In the genomic region with DNA sequence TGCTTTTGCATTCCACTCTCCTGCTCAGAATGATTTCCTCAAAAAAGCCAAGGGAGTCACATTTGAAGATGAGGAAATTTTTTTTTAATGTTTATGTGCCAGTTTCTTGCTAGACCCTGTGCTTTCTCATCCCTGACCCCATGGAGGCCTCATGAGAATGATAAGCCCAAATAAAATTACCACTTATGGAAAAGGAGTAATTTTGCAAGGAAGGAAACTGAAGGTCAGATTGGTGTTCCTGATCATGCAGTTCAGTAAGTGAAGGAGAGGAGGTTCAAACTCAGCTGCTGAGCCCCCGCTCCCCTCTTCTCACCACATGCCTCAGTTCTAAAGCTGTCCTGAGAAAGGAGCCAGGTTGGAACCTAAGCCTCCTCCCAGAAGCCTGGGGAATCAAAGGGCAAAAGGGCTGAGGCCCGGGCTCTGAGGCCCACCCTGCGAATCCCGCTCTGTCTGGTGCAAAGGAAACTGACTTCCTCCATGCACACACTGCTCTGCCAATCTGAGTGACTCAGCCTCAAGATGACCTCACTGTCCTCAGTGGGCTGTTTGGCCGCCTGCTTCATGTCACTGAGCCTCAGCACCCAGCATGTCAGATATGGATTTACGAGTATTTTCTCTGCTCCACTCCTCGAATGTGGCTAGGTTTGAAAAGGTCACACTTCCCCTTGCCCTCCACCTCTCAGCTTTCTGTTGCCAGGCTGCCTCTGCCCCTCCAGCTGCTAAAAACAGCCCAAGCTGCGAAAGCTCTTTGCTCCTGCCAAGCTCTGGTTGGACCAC, we compare ENCODE assay signal across 8 cellular contexts. TPM values are rescaled to one million over a fixed set of nuclear protein-coding genes. Genes with fewer than 3 reads are reported as not detected.
DNase-seq lines count a peak whose midpoint lies in the region; ATAC-seq and TF ChIP-seq lines count a peak whose summit lies in the region.

No MANE protein-coding gene starts in this region.

- H3K27ac ChIP-seq in OCI-LY7 (ENCODE audit: low read depth, low read length, poor library complexity, severe bottlenecking) (no peak overlapping the region), duodenal mucosa (ENCODE audit: low read depth, low read length) (peak overlapping the region; percentile 77), mesodermal cell (ENCODE audit: low read depth, low read length, severe bottlenecking) (peak overlapping the region; percentile 92)

- no peaks in the 10 kb centered on the region for H3K79me2 ChIP-seq in OCI-LY7 (ENCODE audit: insufficient read depth, low read depth, low read length)

- 0 out of 2 replicates have a peak overlapping the region, but pooled peaks have one; percentile 31 for H2AFZ ChIP-seq in OCI-LY7 (ENCODE audit: low read length)

- DNase-seq in COLO829 (ENCODE audit: low spot score) = peak; percentile 44
- no peak for DNase-seq in OCI-LY7 (ENCODE audit: low spot score)
- DNase-seq in type B pancreatic cell (ENCODE audit: extremely low spot score, unreplicated experiment) = no peak
- no peak for DNase-seq in T-helper 1 cell

- H3K9ac ChIP-seq in duodenal mucosa (ENCODE audit: low read depth in 1 of 2, low read length in 2 of 2) = peak overlapping the region; percentile 50 to 54

- no TSS peak for BruUV-seq in OCI-LY7 (replicated peaks; lab: Mats Ljungman, UMichigan)

- H3K9me3 ChIP-seq in OCI-LY7 (ENCODE audit: low read length) (no peaks in the 10 kb centered on the region), duodenal mucosa (ENCODE audit: control insufficient read depth in 1 of 2, low read length in 2 of 2) (no peaks in the 10 kb centered on the region), mesodermal cell (ENCODE audit: control insufficient read depth, low read length) (no peaks in the 10 kb centered on the region)

- no peaks in the 10 kb centered on the region for H3K27me3 ChIP-seq in duodenal mucosa (ENCODE audit: control insufficient read depth in 1 of 2, insufficient read depth in 2 of 2, low read length in 2 of 2)

- no peak for ATAC-seq in GM19452 (IDR thresholded peaks at IDR 0.05; ENCODE audit: unreplicated experiment)
- ATAC-seq in HG03175 (IDR thresholded peaks at IDR 0.05; ENCODE audit: unreplicated experiment) = no peak

- no peaks in the 10 kb centered on the region for H3K9me2 ChIP-seq in OCI-LY7 (ENCODE audit: insufficient read depth, low read length)

- H3K4me1 Mint-ChIP-seq in type B pancreatic cell (ENCODE audit: unreplicated experiment) = peaks cover 38% of the 10 kb centered on the region

- peak overlapping the region; percentile 85 for H3K27ac Mint-ChIP-seq in type B pancreatic cell

- POLR2A ChIA-PET in OCI-LY7 (lab: Charles Lee) = no interaction called here

- no peaks in the 10 kb centered on the region for H3K36me3 Mint-ChIP-seq in type B pancreatic cell

- no peak overlapping the region for H3K4me2 ChIP-seq in OCI-LY7 (ENCODE audit: low read length)

- intact Hi-C loops in OCI-LY7 (cut with micrococcal nuclease; ENCODE audit: unreplicated experiment) = no loop called here

- no peaks in the 10 kb centered on the region for H3K4me1 ChIP-seq in OCI-LY7 (ENCODE audit: insufficient read depth, low read length, poor library complexity, severe bottlenecking)
- H3K4me1 ChIP-seq in duodenal mucosa (ENCODE audit: control insufficient read depth in 1 of 2, insufficient read depth in 2 of 2, low read length in 2 of 2) = peaks cover 18 to 20% of the 10 kb centered on the region in 2 donors
- H3K4me1 ChIP-seq in mesodermal cell (ENCODE audit: control insufficient read depth, insufficient read depth, low read length, poor library complexity, severe bottlenecking) = peaks cover 42% of the 10 kb centered on the region

- no peak overlapping the region for H3K4me3 Mint-ChIP-seq in type B pancreatic cell

- H3K36me3 ChIP-seq in OCI-LY7 (ENCODE audit: insufficient read depth, low read length) = no peaks in the 10 kb centered on the region
- H3K36me3 ChIP-seq in duodenal mucosa (ENCODE audit: control insufficient read depth in 1 of 2, insufficient read depth in 2 of 2, low read length in 2 of 2) = no peaks in the 10 kb centered on the region
- H3K36me3 ChIP-seq in mesodermal cell (ENCODE audit: control insufficient read depth, insufficient read depth, low read length) = no peaks in the 10 kb centered on the region

- TF ChIP-seq CTCF in OCI-LY7 (conservative IDR thresholded peaks at IDR 0.05; ENCODE audit: low read length) (no peak), type B pancreatic cell (conservative IDR thresholded peaks at IDR 0.05) (no peak)

- WGBS in mesodermal cell (ENCODE audit: insufficient coverage in 2 of 2), 2 experiments = 57 to 63% methylated on average over 7 to 8 of the region's 8 CpGs

- H3K4me3 ChIP-seq in OCI-LY7 (ENCODE audit: low read depth, low read length, poor library complexity, severe bottlenecking) (no peak overlapping the region), duodenal mucosa (ENCODE audit: low read depth in 1 of 2, low read length in 2 of 2) (no peak overlapping the region), mesodermal cell (ENCODE audit: extremely low read depth, insufficient read depth, low read length, poor library complexity, severe bottlenecking) (no peak overlapping the region)

- H3K9me3 Mint-ChIP-seq in type B pancreatic cell = no peaks in the 10 kb centered on the region

- no peaks in the 10 kb centered on the region for H4K20me1 ChIP-seq in OCI-LY7 (ENCODE audit: insufficient read depth, low read length)

- CTCF ChIA-PET in OCI-LY7 (lab: Charles Lee; ENCODE audit: unreplicated experiment) = no interaction called here

- no peaks in the 10 kb centered on the region for H3K27me3 Mint-ChIP-seq in type B pancreatic cell

RNA-seq across cellular contexts. Expression of a gene that starts 56.9 kb away (rescaled TPM):
- total RNA-seq in OCI-LY7 (2014; rRNA removed; shearing (Covaris generic)) = 29.5 and 29.9 TPM in 2 replicates
- total RNA-seq in OCI-LY7 (2022) = 39.1 and 39.7 TPM in 2 replicates
- polyA plus RNA-seq in mesodermal cell (2013, experiment 1 of 2) = 135 TPM
- 103 TPM for polyA plus RNA-seq in mesodermal cell (2013, experiment 2 of 2)
- total RNA-seq in type B pancreatic cell (ENCODE audit: low replicate concordance) = 204 and 295 TPM in 2 replicates
